18 cellular contexts compared by ENCODE assay signal in the genomic region with DNA sequence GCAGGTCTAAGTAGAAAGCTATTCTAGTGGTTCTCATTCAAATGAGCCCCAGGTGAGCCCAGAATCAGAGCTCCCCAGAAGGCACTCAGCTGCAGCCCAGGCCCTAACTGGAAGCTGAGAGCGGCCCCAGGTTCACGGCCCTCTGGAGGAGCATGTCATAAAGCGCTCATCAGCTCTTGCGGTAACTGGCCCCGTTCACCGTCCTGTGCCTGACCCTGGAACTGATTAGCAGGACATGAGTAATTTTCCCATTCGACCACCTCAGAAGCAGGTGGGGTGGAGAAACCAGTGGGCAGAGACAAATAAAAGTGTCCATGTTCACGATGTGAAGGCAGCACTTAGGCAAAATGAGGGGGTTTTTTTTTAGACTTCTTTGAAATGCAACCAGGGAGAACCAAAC.
DNase-seq lines count a peak whose midpoint lies in the region; ATAC-seq, FAIRE-seq and TF ChIP-seq lines count a peak whose summit lies in the region.
"Had no signal": no experiment of that assay in that cellular context is flagged by ENCODE, and none has a peak within 500 bp of the region (broad histone marks: within the 10 kb centered on the region; RNA-seq: fewer than 3 reads in every experiment).

No MANE protein-coding gene starts in this region.

- FAIRE-seq in RCC 7860 (lab: Jason Lieb, UNC) = no peak

- H3K4me1 ChIP-seq in osteoblast (ENCODE audit: insufficient read depth, low read length) = peaks cover 5% of the 10 kb centered on the region
- H3K4me1 ChIP-seq: HAP-1 had no signal

- no peaks in the 10 kb centered on the region for H3K27me3 ChIP-seq in osteoblast (ENCODE audit: insufficient read depth, low read length)

- no peak overlapping the region for H3K27ac ChIP-seq in osteoblast (ENCODE audit: low read depth, low read length)
- H3K27ac ChIP-seq: KMS-11 had no signal

- no peak overlapping the region for H3K4me2 ChIP-seq in osteoblast (ENCODE audit: insufficient read depth, low read length)
- H3K4me2 ChIP-seq: KMS-11 had no signal

- no peaks in the 10 kb centered on the region for H4K20me1 ChIP-seq in osteoblast (ENCODE audit: insufficient read depth, low read length)

- peak; percentile 30 for DNase-seq in RCC 7860 (ENCODE audit: low spot score)
- DNase-seq in iris pigment epithelial cell (ENCODE audit: low read depth) = peak; percentile 54
- peak; percentile 66 for DNase-seq in osteoblast (ENCODE audit: insufficient read length, low spot score, missing footprints)
- no peak for DNase-seq in DMS79 (lab: John Stamatoyannopoulos, UW)
- DNase-seq in stimulated activated CD4-positive, alpha-beta T cell treated with anti-CD3 and anti-CD28 coated beads, Interleukin-2, amount 100 ng/mL, for 48 hours = no peak
- DNase-seq in SIG-M5 treated with dmso at 0.1 percent for 504 hours (lab: John Stamatoyannopoulos, UW; ENCODE audit: unreplicated experiment) = no peak
- DNase-seq: Calu3; CD4-positive, alpha-beta T cell; DMS53; NCI-H1092; NCI-H2081 treated with DMSO at 0.1 percent for 48 hours; NCI-H524; Right ventricle myocardium superior had no signal

- no peak for TF ChIP-seq CTCF in osteoblast (IDR thresholded peaks at IDR 0.05; ENCODE audit: extremely low read depth, low read depth, low read length)

- H3K36me3 ChIP-seq in osteoblast (ENCODE audit: insufficient read depth, low read length) = no peaks in the 10 kb centered on the region
- H3K36me3 ChIP-seq: HAP-1 had no signal

- peak overlapping the region; percentile 9 for H2AFZ ChIP-seq in osteoblast (ENCODE audit: low read length)

- peaks cover 4% of the 10 kb centered on the region for H3K9me3 ChIP-seq in osteoblast (ENCODE audit: low read depth, low read length)

- H3K79me2 ChIP-seq in osteoblast (ENCODE audit: insufficient read depth, low read length) = no peaks in the 10 kb centered on the region

- no peak overlapping the region for H3K4me3 ChIP-seq in osteoblast (ENCODE audit: insufficient read depth, low read length)
- H3K4me3 ChIP-seq: HAP-1 had no signal

- ATAC-seq in HG02981 (IDR thresholded peaks at IDR 0.05; ENCODE audit: unreplicated experiment) = no peak
- ATAC-seq: Panc1, SK-N-SH treated with all-trans-retinoic acid at 6 μM for 48 hours had no signal

Comparison
In these comparisons a context has a peak if more than half of its experiments do, and no peak if none do; other contexts are left out.
1. DNase-seq: peak in RCC 7860 (single experiment), iris pigment epithelial cell (single experiment) and osteoblast (single experiment); none in DMS79 (single experiment), stimulated activated CD4-positive, alpha-beta T cell treated with anti-CD3 and anti-CD28 coated beads, Interleukin-2, amount 100 ng/mL, for 48 hours (0 of 2) and SIG-M5 treated with dmso at 0.1 percent for 504 hours (single experiment).